11 cellular contexts compared by ENCODE assay signal in the genomic region with DNA sequence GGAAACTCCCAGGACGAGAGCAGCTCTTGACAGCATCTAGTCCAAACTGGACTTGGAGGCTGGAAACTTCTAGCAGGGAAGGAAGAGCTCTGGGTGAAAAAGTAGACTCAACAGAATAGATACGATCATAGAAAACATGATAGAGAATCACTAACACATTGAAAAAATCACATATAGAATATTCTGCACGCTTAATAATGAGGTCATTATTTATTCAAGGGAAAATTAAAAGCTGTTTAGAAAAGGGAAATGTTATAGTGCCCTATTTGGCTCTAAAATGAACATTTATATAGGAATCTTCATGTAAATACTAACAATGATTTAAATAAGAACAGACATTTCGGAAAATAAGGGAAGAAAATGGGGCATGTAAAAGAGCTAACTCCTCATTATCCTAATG. TPM values are rescaled to one million over a fixed set of nuclear protein-coding genes. Genes with fewer than 3 reads are reported as not detected.
"Had no signal": no experiment of that assay in that cellular context is flagged by ENCODE, and none has a peak within 500 bp of the region (broad histone marks: within the 10 kb centered on the region; RNA-seq: fewer than 3 reads in every experiment).

No MANE protein-coding gene starts in this region.

- H2AFZ ChIP-seq: GM23248 had no signal

- H3K27ac ChIP-seq: GM23248, HL-60 had no signal

- ATAC-seq: HCT116, K562 had no signal

- H3K4me3 ChIP-seq: GM23248, HAP-1, K562 had no signal

- H3K36me3 ChIP-seq: HAP-1 had no signal

- H3K9ac ChIP-seq: GM23248 had no signal

- FAIRE-seq: K562 had no signal

- DNase-seq: GOT3, H7, KG1 had no signal

- H3K9me3 ChIP-seq: HAP-1 had no signal

RNA-seq across cellular contexts. Expression of gene KL, which starts 15.1 kb away (rescaled TPM):
- total RNA-seq: H4, H7, HT1080, IMR-90, K562 had no signal
- polyA plus RNA-seq: GM23248, IMR-90, K562 had no signal
